ENCODE assay signal across 12 cellular contexts in the genomic region with DNA sequence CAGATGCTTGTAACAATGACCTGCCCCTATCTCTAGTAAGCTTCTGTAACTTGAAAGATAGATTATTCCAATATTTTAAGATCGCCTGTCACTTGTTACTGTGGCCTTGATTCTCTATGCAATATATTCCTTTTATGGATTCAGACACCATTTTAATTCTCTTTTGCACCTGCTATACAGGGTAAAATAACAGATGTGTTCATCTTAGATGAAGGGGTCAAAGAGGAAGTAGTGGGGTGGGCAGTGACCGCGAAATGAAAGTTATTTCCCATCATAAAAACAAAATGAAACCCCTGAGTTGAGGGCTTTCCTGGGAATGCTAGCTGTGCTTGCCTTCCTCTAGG.
DNase-seq lines count a peak whose midpoint lies in the region; ATAC-seq, FAIRE-seq and TF ChIP-seq lines count a peak whose summit lies in the region.
"Had no signal": no experiment of that assay in that cellular context is flagged by ENCODE, and none has a peak within 500 bp of the region (broad histone marks: within the 10 kb centered on the region; RNA-seq: fewer than 3 reads in every experiment).

No MANE protein-coding gene starts in this region.

- H3K9me3 Mint-ChIP-seq in activated T-cell treated with anti-CD3 and anti-CD28 coated beads, Interleukin-2, amount 50 U/mL, for 24 hours = no peaks in the 10 kb centered on the region
- H3K9me3 Mint-ChIP-seq in osteocyte (ENCODE audit: unreplicated experiment) = no peaks in the 10 kb centered on the region

- no peak overlapping the region for H3K4me2 ChIP-seq in OCI-LY7 (ENCODE audit: low read length)

- H3K36me3 ChIP-seq in kidney (ENCODE audit: control insufficient read depth in 1 of 2, insufficient read depth in 2 of 2, low read length in 2 of 2) (no peaks in the 10 kb centered on the region), OCI-LY7 (ENCODE audit: insufficient read depth, low read length) (no peaks in the 10 kb centered on the region)
- H3K36me3 ChIP-seq: Peyer's patch had no signal

- ATAC-seq in HG02571 (IDR thresholded peaks at IDR 0.05; ENCODE audit: unreplicated experiment) (peak; percentile 10), HG03565 (IDR thresholded peaks at IDR 0.05; ENCODE audit: unreplicated experiment) (peak; percentile 1), left cardiac atrium (no peak)

- H3K4me1 Mint-ChIP-seq in activated T-cell treated with anti-CD3 and anti-CD28 coated beads, Interleukin-2, amount 50 U/mL, for 24 hours (ENCODE audit: low read depth) = peaks cover 91% of the 10 kb centered on the region
- H3K4me1 Mint-ChIP-seq in osteocyte (ENCODE audit: unreplicated experiment) = peaks cover 24% of the 10 kb centered on the region

- POLR2A ChIA-PET in OCI-LY7 (lab: Charles Lee) = interaction anchor here (0.9 kb wide), 1 partner anchor 29 kb away, joined by 3 read pairs; no protein-coding TSS in a partner anchor

- no peaks in the 10 kb centered on the region for H3K27me3 Mint-ChIP-seq in activated T-cell treated with anti-CD3 and anti-CD28 coated beads, Interleukin-2, amount 50 U/mL, for 24 hours
- H3K27me3 Mint-ChIP-seq in osteocyte (ENCODE audit: unreplicated experiment) = no peaks in the 10 kb centered on the region

- no TSS peak for BruUV-seq in OCI-LY7 (replicated peaks; lab: Mats Ljungman, UMichigan)

- H3K36me3 Mint-ChIP-seq in activated T-cell treated with anti-CD3 and anti-CD28 coated beads, Interleukin-2, amount 50 U/mL, for 24 hours (ENCODE audit: low read depth) = peaks cover 61% of the 10 kb centered on the region
- peaks cover 27% of the 10 kb centered on the region for H3K36me3 Mint-ChIP-seq in osteocyte (ENCODE audit: unreplicated experiment)

- no peak for FAIRE-seq in kidney (lab: Jason Lieb, UNC)
- FAIRE-seq: bronchial epithelial cell had no signal

- H3K9ac ChIP-seq in kidney (ENCODE audit: low read length in 2 of 2) = no peak overlapping the region

- H3K27ac ChIP-seq in kidney (ENCODE audit: low read depth in 2 of 2, low read length in 2 of 2) (no peak overlapping the region), OCI-LY7 (ENCODE audit: low read depth, low read length, poor library complexity, severe bottlenecking) (no peak overlapping the region)
- H3K27ac ChIP-seq: Peyer's patch had no signal

- TF ChIP-seq CTCF in osteocyte (IDR thresholded peaks at IDR 0.05) (no peak), kidney (IDR thresholded peaks at IDR 0.05; ENCODE audit: borderline replicate concordance, extremely low read depth, insufficient read depth) (no peak), OCI-LY7 (conservative IDR thresholded peaks at IDR 0.05; ENCODE audit: low read length) (no peak)

- no peaks in the 10 kb centered on the region for H3K79me2 ChIP-seq in OCI-LY7 (ENCODE audit: insufficient read depth, low read depth, low read length)

- peak overlapping the region; percentile 100 for H3K27ac Mint-ChIP-seq in activated T-cell treated with anti-CD3 and anti-CD28 coated beads, Interleukin-2, amount 50 U/mL, for 24 hours
- H3K27ac Mint-ChIP-seq in osteocyte (ENCODE audit: unreplicated experiment) = peak overlapping the region; percentile 68

- peak overlapping the region; percentile 65 for H3K4me3 Mint-ChIP-seq in activated T-cell treated with anti-CD3 and anti-CD28 coated beads, Interleukin-2, amount 50 U/mL, for 24 hours
- H3K4me3 Mint-ChIP-seq in osteocyte (ENCODE audit: unreplicated experiment) = no peak overlapping the region

- no peaks in the 10 kb centered on the region for H3K9me2 ChIP-seq in OCI-LY7 (ENCODE audit: insufficient read depth, low read length)

- DNase-seq in activated T-cell treated with anti-CD3 and anti-CD28 coated beads, Interleukin-2, amount 50 U/mL, for 24 hours = no peak
- DNase-seq in activated T-cell treated with anti-CD3 and anti-CD28 coated beads for 4 hours = no peak
- DNase-seq in osteocyte (ENCODE audit: extremely low spot score, unreplicated experiment) = no peak
- DNase-seq in left cardiac atrium = no peak
- no peak for DNase-seq in kidney
- no peak for DNase-seq in OCI-LY7 (ENCODE audit: low spot score)
- DNase-seq: foreskin melanocyte, NCI-H1417, Peyer's patch had no signal

- CTCF ChIA-PET in OCI-LY7 (lab: Charles Lee; ENCODE audit: unreplicated experiment) = interaction anchor here (1.2 kb wide), 1 partner anchor 13 kb away, joined by 5 read pairs; no protein-coding TSS in a partner anchor

- H3K9me3 ChIP-seq in kidney (ENCODE audit: control insufficient read depth in 1 of 2, low read length in 2 of 2) (no peaks in the 10 kb centered on the region), OCI-LY7 (ENCODE audit: low read length) (no peaks in the 10 kb centered on the region)
- H3K9me3 ChIP-seq: Peyer's patch had no signal

- H3K4me1 ChIP-seq in kidney (ENCODE audit: control insufficient read depth in 1 of 2, insufficient read depth in 1 of 2, low read depth in 1 of 2, low read length in 2 of 2) (no peaks in the 10 kb centered on the region), OCI-LY7 (ENCODE audit: insufficient read depth, low read length, poor library complexity, severe bottlenecking) (no peaks in the 10 kb centered on the region)
- H3K4me1 ChIP-seq: Peyer's patch had no signal

- no peak overlapping the region for H2AFZ ChIP-seq in OCI-LY7 (ENCODE audit: low read length)

- intact Hi-C loops in left cardiac atrium (cut with DNase I) = no loop called here
- intact Hi-C loops in kidney (cut with DNase I) = no loop called here
- intact Hi-C loops in OCI-LY7 (cut with micrococcal nuclease; ENCODE audit: unreplicated experiment) = no loop called here

- H3K4me3 ChIP-seq in kidney (ENCODE audit: low read length in 2 of 2) (no peak overlapping the region), OCI-LY7 (ENCODE audit: low read depth, low read length, poor library complexity, severe bottlenecking) (no peak overlapping the region)
- H3K4me3 ChIP-seq: Peyer's patch had no signal

- no peaks in the 10 kb centered on the region for H4K20me1 ChIP-seq in OCI-LY7 (ENCODE audit: insufficient read depth, low read length)

Comparison
In these comparisons a context has a peak if more than half of its experiments do, and no peak if none do; other contexts are left out.
1. ATAC-seq: peak in HG02571 (single experiment) and HG03565 (single experiment); none in left cardiac atrium (0 of 2).